Comparison of ENCODE assay signal across 1 cellular context in genomic region chr18:48788378-48788777, GRCh38.
TF ChIP-seq lines count a peak whose summit lies in the region.

No MANE protein-coding gene starts in this region.

TF ChIP-seq in WTC11, 78 proteins besides CTCF, POLR2A, EP300 and RAD21 (continued from another document):
- no peak for TF ChIP-seq ARID4B (CRISPR knock-in tag; IDR thresholded peaks at IDR 0.05; ENCODE audit: borderline replicate concordance)
- TF ChIP-seq TCF7 (CRISPR knock-in tag; IDR thresholded peaks at IDR 0.05; ENCODE audit: low read depth) = no peak
- TF ChIP-seq IRF1 (CRISPR knock-in tag; IDR thresholded peaks at IDR 0.05) = no peak
- TF ChIP-seq ESRRA (CRISPR knock-in tag; IDR thresholded peaks at IDR 0.05; ENCODE audit: borderline replicate concordance) = no peak
- TF ChIP-seq HMGA2 (CRISPR knock-in tag; IDR thresholded peaks at IDR 0.05) = no peak
- no peak for TF ChIP-seq E2F5 (CRISPR knock-in tag; IDR thresholded peaks at IDR 0.05)
- TF ChIP-seq ZNF317 (CRISPR knock-in tag; IDR thresholded peaks at IDR 0.05; ENCODE audit: borderline replicate concordance, low read depth) = no peak
- TF ChIP-seq CREB1 (CRISPR knock-in tag; IDR thresholded peaks at IDR 0.05) = no peak
- TF ChIP-seq SMAD3 (CRISPR knock-in tag; IDR thresholded peaks at IDR 0.05; ENCODE audit: borderline replicate concordance) = no peak
TF ChIP-seq in WTC11: peak in this region for 0.
